Comparison of ENCODE assay signal across 8 cellular contexts in the genomic region with DNA sequence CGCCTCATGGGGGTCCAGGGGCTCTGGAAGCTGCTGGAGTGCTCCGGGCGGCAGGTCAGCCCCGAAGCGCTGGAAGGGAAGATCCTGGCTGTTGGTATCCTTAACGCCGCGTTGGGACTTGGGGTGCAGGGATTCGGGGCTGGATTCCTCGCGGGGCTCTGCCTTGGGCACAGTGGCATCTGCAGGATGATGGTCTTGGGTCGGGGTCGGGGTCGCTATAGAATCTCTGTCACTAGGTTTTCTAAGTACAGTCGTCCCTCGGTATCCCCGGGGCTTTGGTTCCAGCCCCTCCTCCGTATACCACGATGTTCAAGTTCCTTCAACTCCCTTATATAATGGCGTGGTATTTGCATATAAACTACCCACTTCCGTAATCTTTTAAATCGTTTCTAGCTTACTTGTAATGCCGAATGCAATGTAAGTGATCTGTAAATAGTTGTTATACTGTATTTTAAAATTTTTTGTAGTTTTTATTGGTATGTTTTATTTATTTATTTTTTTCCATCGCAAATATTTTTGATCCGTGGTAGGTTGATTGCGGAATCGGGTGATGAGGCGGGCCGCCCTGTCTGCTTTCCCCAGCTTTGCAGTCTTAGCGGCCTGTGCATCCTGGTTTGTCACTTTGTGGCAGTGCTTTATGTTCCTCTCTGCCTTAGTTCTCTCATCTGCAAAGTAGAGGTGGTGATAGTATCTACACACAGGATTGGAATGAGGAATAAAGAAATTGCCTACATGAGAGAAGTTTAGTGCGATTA. TPM values are rescaled to one million over a fixed set of nuclear protein-coding genes. Genes with fewer than 3 reads are reported as not detected.
DNase-seq lines count a peak whose midpoint lies in the region; ATAC-seq, FAIRE-seq and TF ChIP-seq lines count a peak whose summit lies in the region.

No MANE protein-coding gene starts in this region.

- DNase-seq in Caki2 (ENCODE audit: low read depth) (peak; percentile 33), RCC 7860 (ENCODE audit: low spot score) (no peak), glomerular visceral epithelial cell (ENCODE audit: extremely low spot score) (peak; percentile 43), ovary (peak in 2 of 5 donors; percentile 31 to 37), AG08396 (ENCODE audit: low spot score) (no peak)
- DNase-seq in activated naive CD4-positive, alpha-beta T cell treated with Interleukin-2 at 50 U/mL for 16 hours, result peak; percentile 45

- peak overlapping the region; percentile 79 to 94 for H3K27ac ChIP-seq in ovary

- no peaks in the 10 kb centered on the region for H3K9me3 ChIP-seq in ovary

- no peaks in the 10 kb centered on the region for H3K36me3 ChIP-seq in ovary

- TF ChIP-seq CTCF in ovary (IDR thresholded peaks at IDR 0.05), result no peak

- peak; percentile 28 for FAIRE-seq in RCC 7860 (lab: Jason Lieb, UNC)

- no peak for TF ChIP-seq POLR2A in ovary (IDR thresholded peaks at IDR 0.05)

- no peaks in the 10 kb centered on the region for H3K27me3 ChIP-seq in ovary

- ATAC-seq in GM19463 (IDR thresholded peaks at IDR 0.05; ENCODE audit: unreplicated experiment) (peak; percentile 25), HG03521 (IDR thresholded peaks at IDR 0.05; ENCODE audit: unreplicated experiment) (peak; percentile 35)

- intact Hi-C loops in ovary (cut with DNase I), result loop anchor here in 3 of 4 donors (2.0 to 10.0 kb wide), 3 partner anchors 52 to 264 kb away; a partner anchor contains a TSS

- no peak for TF ChIP-seq EP300 in ovary (IDR thresholded peaks at IDR 0.05)

- peak overlapping the region; percentile 99 for H3K4me3 ChIP-seq in ovary

- H3K4me1 ChIP-seq in ovary (ENCODE audit: insufficient read depth), result peaks cover 2% of the 10 kb centered on the region

- in situ Hi-C loops in Caki2 (cut with HindIII; ENCODE audit: low pct_unique_long_range_greater_than_20kb, low sequenced_read_pairs), result no loop called here

- 0% methylated on average over 31 of the region's 31 CpGs for WGBS in ovary, 3 donors

RNA-seq across cellular contexts. Expression of a gene that starts 0.6 kb away (rescaled TPM):
- total RNA-seq in Caki2 (2014; rRNA removed; shearing (Covaris generic); ENCODE audit: low replicate concordance), result 16.2 and 21.9 TPM in 2 replicates
- 10 to 100 TPM; 38.4 to 65.2 (median 46.1) TPM for total RNA-seq in ovary
- 10 to 100 TPM; 40.8 to 49.6 TPM for polyA plus RNA-seq in ovary

RNA-seq across cellular contexts. Expression of a gene that starts 47.5 kb away (rescaled TPM):
- 10.9 and 40.5 TPM in 2 replicates for total RNA-seq in Caki2 (2014; rRNA removed; shearing (Covaris generic); ENCODE audit: low replicate concordance)
- 10 to 100 TPM; 10.4 to 25.0 (median 21.9) TPM for total RNA-seq in ovary
- 10 to 100 TPM; 10.8 to 13.2 TPM for polyA plus RNA-seq in ovary

RNA-seq across cellular contexts. Expression of a gene that starts 47.7 kb away (rescaled TPM):
- 10.6 and 12.1 TPM in 2 replicates for total RNA-seq in Caki2 (2014; rRNA removed; shearing (Covaris generic); ENCODE audit: low replicate concordance)
- total RNA-seq in ovary, result 1 to 10 TPM; 4.5 to 8.1 (median 6.3) TPM
- 10 to 100 TPM in 1 of 2 donors, 1 to 10 TPM in 1; 8.3 to 13.0 TPM for polyA plus RNA-seq in ovary

Comparison
In these comparisons a context has a peak if more than half of its experiments do, and no peak if none do; other contexts are left out.
1. DNase-seq: peak in Caki2 (single experiment), activated naive CD4-positive, alpha-beta T cell treated with Interleukin-2 at 50 U/mL for 16 hours (single experiment) and glomerular visceral epithelial cell (single experiment); none in RCC 7860 (single experiment) and AG08396 (single experiment).